Comparison of ENCODE assay signal across 10 cellular contexts in the genomic region with DNA sequence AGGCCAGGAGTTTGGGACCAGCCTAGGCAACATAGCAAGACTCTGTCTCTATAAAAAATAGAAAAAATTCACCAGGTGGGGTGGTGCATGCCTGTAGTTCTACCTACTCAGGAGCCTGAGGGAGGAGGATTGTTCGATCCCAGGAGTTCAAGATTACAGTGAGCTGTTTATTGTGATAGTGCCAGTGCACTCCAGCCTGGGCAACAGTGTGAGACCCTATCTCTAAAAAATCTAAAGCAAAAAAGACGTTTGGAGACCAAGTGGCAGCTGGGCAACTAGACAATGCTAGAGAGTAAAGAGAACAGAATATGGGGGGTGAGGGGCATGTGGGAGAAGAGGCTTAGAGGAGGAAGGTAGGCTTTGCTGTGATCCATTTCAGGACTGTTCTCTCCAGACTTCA. TPM values are rescaled to one million over a fixed set of nuclear protein-coding genes. Genes with fewer than 3 reads are reported as not detected.
A peak's percentile ranks its signal among the peaks of the same experiment; 100 is the strongest.
DNase-seq lines count a peak whose midpoint lies in the region; ATAC-seq, FAIRE-seq and TF ChIP-seq lines count a peak whose summit lies in the region.
"Had no signal": no experiment of that assay in that cellular context is flagged by ENCODE, and none has a peak within 500 bp of the region (broad histone marks: within the 10 kb centered on the region; RNA-seq: fewer than 3 reads in every experiment).

No MANE protein-coding gene starts in this region.

- intact Hi-C loops in PC-9 (cut with micrococcal nuclease; ENCODE audit: unreplicated experiment), result no loop called here
- intact Hi-C loops in endothelial cell of umbilical vein (cut with micrococcal nuclease), result loop anchor here (5.0 kb wide), 1 partner anchor 543 kb away; a partner anchor contains a TSS

- H3K9me2 ChIP-seq in PC-9 (ENCODE audit: insufficient read depth), result no peaks in the 10 kb centered on the region

- H3K4me3 Mint-ChIP-seq in activated T-cell treated with anti-CD3 and anti-CD28 coated beads, Interleukin-2, amount 50 U/mL, for 24 hours, result peak overlapping the region; percentile 99

- H3K4me1 ChIP-seq in PC-9 (replicated peaks; ENCODE audit: insufficient read depth) (peaks cover 8% of the 10 kb centered on the region; the same call in 1 of the 2 replicates), endothelial cell of umbilical vein (ENCODE audit: control insufficient read depth, extremely low read depth, insufficient read depth, low read length) (peaks cover 10% of the 10 kb centered on the region), smooth muscle cell (ENCODE audit: low read depth) (peaks cover 13% of the 10 kb centered on the region)

- H3K27me3 ChIP-seq in PC-9 (ENCODE audit: insufficient read depth, low read depth) (no peaks in the 10 kb centered on the region), endothelial cell of umbilical vein (ENCODE audit: control insufficient read depth in 2 of 2, insufficient read depth in 2 of 2, low read length in 2 of 2) (no peaks in the 10 kb centered on the region), smooth muscle cell (ENCODE audit: low read depth) (no peaks in the 10 kb centered on the region)

- ATAC-seq in GM18868 (IDR thresholded peaks at IDR 0.05; ENCODE audit: unreplicated experiment), result no peak

- H3K4me2 ChIP-seq in PC-9, result peak overlapping the region; percentile 92
- H3K4me2 ChIP-seq in endothelial cell of umbilical vein (ENCODE audit: insufficient read depth, low read length), result peak overlapping the region; percentile 96
- H3K4me2 ChIP-seq in smooth muscle cell, result peak overlapping the region; percentile 92

- DNase-seq in activated T-cell treated with anti-CD3 and anti-CD28 coated beads, Interleukin-2, amount 50 U/mL, for 24 hours, result no peak
- DNase-seq in activated T-cell treated with anti-CD3 and anti-CD28 coated beads for 4 hours (no peak), PC-9 (no peak), endothelial cell of umbilical vein (ENCODE audit: low read depth, low spot score) (no peak), smooth muscle cell (lab: John Stamatoyannopoulos, UW; ENCODE audit: unreplicated experiment) (no peak)
- no peak for DNase-seq in activated effector memory CD4-positive, alpha-beta T cell treated with Interleukin-2 at 50 U/mL for 16 hours
- no peak for DNase-seq in central memory CD4-positive, alpha-beta T cell
- DNase-seq: NCI-H526; stimulated activated CD4-positive, alpha-beta T cell treated with anti-CD3 and anti-CD28 coated beads, Interleukin-2, amount 100 ng/mL, for 24 hours had no signal

- H3K9me3 Mint-ChIP-seq in activated T-cell treated with anti-CD3 and anti-CD28 coated beads, Interleukin-2, amount 50 U/mL, for 24 hours, result no peaks in the 10 kb centered on the region

- H3K79me2 ChIP-seq in PC-9 (ENCODE audit: low read depth), result peaks cover 20% of the 10 kb centered on the region
- H3K79me2 ChIP-seq in endothelial cell of umbilical vein (ENCODE audit: control insufficient read depth, insufficient read depth, low read length), result peaks cover 53% of the 10 kb centered on the region
- peaks cover 43% of the 10 kb centered on the region for H3K79me2 ChIP-seq in smooth muscle cell (ENCODE audit: low read depth)

- H3K9me3 ChIP-seq in PC-9 (ENCODE audit: insufficient read depth, low read depth) (no peaks in the 10 kb centered on the region), endothelial cell of umbilical vein (replicated peaks; ENCODE audit: control insufficient read depth, insufficient read depth, low read length) (no peaks in the 10 kb centered on the region), smooth muscle cell (replicated peaks; ENCODE audit: low read depth) (no peaks in the 10 kb centered on the region)

- H3K9me1 ChIP-seq in endothelial cell of umbilical vein (replicated peaks; ENCODE audit: control insufficient read depth, extremely low read depth, insufficient read depth, low read length), result no peaks in the 10 kb centered on the region

- H3K36me3 ChIP-seq in PC-9 (ENCODE audit: low read depth), result no peaks in the 10 kb centered on the region
- H3K36me3 ChIP-seq in endothelial cell of umbilical vein (ENCODE audit: control insufficient read depth in 2 of 2, extremely low read depth in 1 of 2, insufficient read depth in 2 of 2, low read length in 2 of 2), result no peaks in the 10 kb centered on the region
- no peaks in the 10 kb centered on the region for H3K36me3 ChIP-seq in smooth muscle cell (ENCODE audit: low read depth)

- H3K27ac Mint-ChIP-seq in activated T-cell treated with anti-CD3 and anti-CD28 coated beads, Interleukin-2, amount 50 U/mL, for 24 hours, result peak overlapping the region; percentile 97

- FAIRE-seq in endothelial cell of umbilical vein (lab: Jason Lieb, UNC), result no peak

- BruUV-seq in PC-9 (replicated peaks; lab: Mats Ljungman, UMichigan), result no TSS peak
- BruUV-seq in endothelial cell of umbilical vein (replicated peaks; lab: Mats Ljungman, UMichigan), result no TSS peak

- no peaks in the 10 kb centered on the region for H3K27me3 Mint-ChIP-seq in activated T-cell treated with anti-CD3 and anti-CD28 coated beads, Interleukin-2, amount 50 U/mL, for 24 hours

- H3K36me3 Mint-ChIP-seq in activated T-cell treated with anti-CD3 and anti-CD28 coated beads, Interleukin-2, amount 50 U/mL, for 24 hours (ENCODE audit: low read depth), result peaks cover 63% of the 10 kb centered on the region

- WGBS in smooth muscle cell (ENCODE audit: low lambda C conversion rate), result 90% methylated on average over 2 of the region's 2 CpGs

- H2AFZ ChIP-seq in PC-9, result no peak overlapping the region
- no peak overlapping the region for H2AFZ ChIP-seq in endothelial cell of umbilical vein (ENCODE audit: low read depth, low read length)
- no peak overlapping the region for H2AFZ ChIP-seq in smooth muscle cell (ENCODE audit: low read depth)

- POLR2A ChIA-PET in PC-9 (lab: Charles Lee; ENCODE audit: unreplicated experiment), result no interaction called here
- POLR2A ChIA-PET in endothelial cell of umbilical vein (lab: Charles Lee), result no interaction called here

- dilution Hi-C loops in endothelial cell of umbilical vein (cut with MboI; ENCODE audit: extremely low pct_ligation_motif_present, low sequenced_read_pairs), result no loop called here

- H3F3A ChIP-seq in PC-9 (ENCODE audit: insufficient read depth, low read depth) (no peaks in the 10 kb centered on the region), smooth muscle cell (ENCODE audit: low read depth) (peaks cover 6% of the 10 kb centered on the region)

- no peak for TF ChIP-seq POLR2A in endothelial cell of umbilical vein (IDR thresholded peaks at IDR 0.05; ENCODE audit: low read depth, low read length)

- CTCF ChIA-PET in PC-9 (lab: Charles Lee), result no interaction called here
- CTCF ChIA-PET in endothelial cell of umbilical vein (lab: Charles Lee), result no interaction called here

- peak overlapping the region; percentile 68; the same call in 1 of the 2 replicates for H3K4me3 ChIP-seq in PC-9
- peak overlapping the region in 1 of 3 experiments; percentile 89 for H3K4me3 ChIP-seq in endothelial cell of umbilical vein (replicated peaks in 1 of 3; ENCODE audit: insufficient read depth in 1 of 3, low read depth in 1 of 3, low read length in 3 of 3)
- H3K4me3 ChIP-seq in smooth muscle cell, result peak overlapping the region; percentile 92

- H3K27ac ChIP-seq in PC-9, result no peak overlapping the region
- no peak overlapping the region for H3K27ac ChIP-seq in endothelial cell of umbilical vein (ENCODE audit: insufficient read depth, low read depth, low read length)
- H3K27ac ChIP-seq in smooth muscle cell (ENCODE audit: low read depth), result no peak overlapping the region

- TF ChIP-seq CTCF in PC-9 (conservative IDR thresholded peaks at IDR 0.05), result no peak
- TF ChIP-seq CTCF in endothelial cell of umbilical vein (IDR thresholded peaks at IDR 0.05; ENCODE audit: extremely low read depth in 1 of 2, insufficient read depth in 1 of 2, low read depth in 1 of 2, low read length in 2 of 2), result no peak
- no peak for TF ChIP-seq CTCF in smooth muscle cell (IDR thresholded peaks at IDR 0.05; ENCODE audit: borderline replicate concordance, insufficient read depth, poor library complexity, severe bottlenecking)

- peaks cover 51% of the 10 kb centered on the region for H3K4me1 Mint-ChIP-seq in activated T-cell treated with anti-CD3 and anti-CD28 coated beads, Interleukin-2, amount 50 U/mL, for 24 hours (ENCODE audit: low read depth)

- H4K20me1 ChIP-seq in PC-9 (ENCODE audit: insufficient read depth), result no peaks in the 10 kb centered on the region
- no peaks in the 10 kb centered on the region for H4K20me1 ChIP-seq in endothelial cell of umbilical vein (replicated peaks; ENCODE audit: control insufficient read depth, extremely low read depth, insufficient read depth, low read length)
- H4K20me1 ChIP-seq in smooth muscle cell (ENCODE audit: low read depth), result no peaks in the 10 kb centered on the region

- peak overlapping the region; percentile 66 for H3K9ac ChIP-seq in endothelial cell of umbilical vein (replicated peaks; ENCODE audit: extremely low read depth, insufficient read depth, low read length)
- no peak overlapping the region for H3K9ac ChIP-seq in smooth muscle cell (ENCODE audit: low read depth)

TF ChIP-seq in endothelial cell of umbilical vein, 7 proteins besides CTCF, POLR2A, EP300 and RAD21:
- no peak for TF ChIP-seq GATA2 (IDR thresholded peaks at IDR 0.05; ENCODE audit: insufficient read depth, insufficient read length, low read depth, low read length)
- TF ChIP-seq FOS (IDR thresholded peaks at IDR 0.05; ENCODE audit: borderline replicate concordance, insufficient read depth, low read length), result no peak
- no peak for TF ChIP-seq EZH2 (IDR thresholded peaks at IDR 0.05; ENCODE audit: borderline replicate concordance, low read depth, low read length, severe bottlenecking)
- TF ChIP-seq, protein P1, sequence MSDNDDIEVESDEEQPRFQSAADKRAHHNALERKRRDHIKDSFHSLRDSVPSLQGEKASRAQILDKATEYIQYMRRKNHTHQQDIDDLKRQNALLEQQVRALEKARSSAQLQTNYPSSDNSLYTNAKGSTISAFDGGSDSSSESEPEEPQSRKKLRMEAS (IDR thresholded peaks at IDR 0.05; ENCODE audit: insufficient read depth, insufficient read length), result no peak
- no peak for TF ChIP-seq POLR2AphosphoS5 (IDR thresholded peaks at IDR 0.05; ENCODE audit: insufficient read depth, low read depth, low read length)
- TF ChIP-seq JUN (IDR thresholded peaks at IDR 0.05; ENCODE audit: borderline replicate concordance, insufficient read depth, insufficient read length, low read depth), result no peak
- TF ChIP-seq MYC (IDR thresholded peaks at IDR 0.05; ENCODE audit: low read depth, low read length), result no peak

RNA-seq across cellular contexts. Expression of a gene that starts 1.4 kb away (rescaled TPM):
- total RNA-seq in PC-9 (2021) (4.5 and 5.6 TPM in 2 replicates), endothelial cell of umbilical vein (11.0 and 11.3 TPM in 2 replicates), smooth muscle cell (5.2 and 14.0 TPM in 2 replicates)
- polyA plus RNA-seq in endothelial cell of umbilical vein (9.1 and 10.1 TPM in 2 replicates), smooth muscle cell (5.1 and 6.8 TPM in 2 replicates)
- polyA plus RNA-seq in endothelial cell of umbilical vein (2011; cell fraction: cytosol; rRNA removed), result 10.5 and 13.4 TPM in 2 replicates
- polyA plus RNA-seq in endothelial cell of umbilical vein (2011; cell fraction: nucleus; rRNA removed), result 14.8 and 20.3 TPM in 2 replicates
- 8.2 and 13.5 TPM in 2 replicates for polyA plus RNA-seq in endothelial cell of umbilical vein (2012)
- 7.6 and 11.2 TPM in 2 replicates for polyA minus RNA-seq in endothelial cell of umbilical vein
- polyA minus RNA-seq in endothelial cell of umbilical vein (2011; cell fraction: cytosol; rRNA and poly(A)+ RNA removed), result 7.8 TPM
- 5.8 and 11.2 TPM in 2 replicates for polyA minus RNA-seq in endothelial cell of umbilical vein (2011; cell fraction: nucleus; rRNA and poly(A)+ RNA removed)
